Comparison of ENCODE assay signal across 15 cellular contexts in genomic region chr6:16850332-16851022, GRCh38.
A peak's percentile ranks its signal among the peaks of the same experiment; 100 is the strongest.
DNase-seq lines count a peak whose midpoint lies in the region; ATAC-seq and TF ChIP-seq lines count a peak whose summit lies in the region.
"Had no signal": no experiment of that assay in that cellular context is flagged by ENCODE, and none has a peak within 500 bp of the region (broad histone marks: within the 10 kb centered on the region; RNA-seq: fewer than 3 reads in every experiment).

No MANE protein-coding gene starts in this region.

- H3K27me3 Mint-ChIP-seq in nephron (ENCODE audit: low read depth), result no peaks in the 10 kb centered on the region
- H3K27me3 Mint-ChIP-seq in activated CD8-positive, alpha-beta memory T cell treated with anti-CD3 and anti-CD28 coated beads, Interleukin-2, amount 10 ng/mL, durations not matched to agents 7 days and 5 days, result peaks cover 24% of the 10 kb centered on the region

- no peak for TF ChIP-seq EP300 in SK-N-SH (IDR thresholded peaks at IDR 0.05; ENCODE audit: borderline replicate concordance in 1 of 2, low read depth in 1 of 2, low read length in 1 of 2)

- H3K27me3 ChIP-seq in SK-N-SH (ENCODE audit: insufficient read depth) (no peaks in the 10 kb centered on the region), uterus (no peaks in the 10 kb centered on the region)
- H3K27me3 ChIP-seq: gastroesophageal sphincter, vagina had no signal

- TF ChIP-seq POLR2A in uterus (IDR thresholded peaks at IDR 0.05), result no peak

- TF ChIP-seq RAD21 in SK-N-SH (IDR thresholded peaks at IDR 0.05; ENCODE audit: low read length), result no peak

- H4K20me1 ChIP-seq in SK-N-SH (ENCODE audit: insufficient read depth), result no peaks in the 10 kb centered on the region

- ATAC-seq in GM19455 (IDR thresholded peaks at IDR 0.05; ENCODE audit: unreplicated experiment), result no peak
- ATAC-seq in activated CD8-positive, alpha-beta memory T cell treated with anti-CD3 and anti-CD28 coated beads, Interleukin-2, amount 10 ng/mL, durations not matched to agents 7 days and 5 days, result no peak
- ATAC-seq: effector memory CD8-positive, alpha-beta T cell; gastroesophageal sphincter had no signal

- H3K27ac ChIP-seq in SK-N-SH (ENCODE audit: low read depth in 2 of 2, low read length in 1 of 2) (peak overlapping the region; percentile 58 to 89; a peak in 3 of 4 replicates), uterus (no peak overlapping the region)
- H3K27ac ChIP-seq: gastroesophageal sphincter, RWPE1, vagina had no signal

- DNase-seq in CD1c-positive myeloid dendritic cell (ENCODE audit: extremely low spot score) (peak; percentile 47), MV-4-11 (lab: John Stamatoyannopoulos, UW) (peak; percentile 17), SK-N-SH (no peak), uterus (no peak), SW480 (ENCODE audit: low spot score) (no peak)
- no peak for DNase-seq in activated CD8-positive, alpha-beta memory T cell treated with anti-CD3 and anti-CD28 coated beads, Interleukin-2, amount 10 ng/mL, durations not matched to agents 7 days and 5 days
- DNase-seq: activated CD4-positive, alpha-beta memory T cell treated with anti-CD3 and anti-CD28 coated beads for 36 hours; activated effector memory CD4-positive, alpha-beta T cell treated with Interleukin-2 at 50 U/mL for 16 hours; effector memory CD8-positive, alpha-beta T cell; KG1 had no signal

- peaks cover 42% of the 10 kb centered on the region for H3K4me1 Mint-ChIP-seq in nephron
- H3K4me1 Mint-ChIP-seq in activated CD8-positive, alpha-beta memory T cell treated with anti-CD3 and anti-CD28 coated beads, Interleukin-2, amount 10 ng/mL, durations not matched to agents 7 days and 5 days, result peaks cover 41% of the 10 kb centered on the region

- POLR2A ChIA-PET in SK-N-SH (lab: Yijun Ruan, JAX), result no interaction called here

- H3K36me3 Mint-ChIP-seq in nephron (ENCODE audit: low read depth), result no peaks in the 10 kb centered on the region
- no peaks in the 10 kb centered on the region for H3K36me3 Mint-ChIP-seq in activated CD8-positive, alpha-beta memory T cell treated with anti-CD3 and anti-CD28 coated beads, Interleukin-2, amount 10 ng/mL, durations not matched to agents 7 days and 5 days
- H3K36me3 Mint-ChIP-seq: activated CD4-positive, alpha-beta memory T cell treated with anti-CD3 and anti-CD28 coated beads for 36 hours had no signal

- H3K4me3 Mint-ChIP-seq in nephron, result no peak overlapping the region
- H3K4me3 Mint-ChIP-seq in activated CD8-positive, alpha-beta memory T cell treated with anti-CD3 and anti-CD28 coated beads, Interleukin-2, amount 10 ng/mL, durations not matched to agents 7 days and 5 days, result no peak overlapping the region
- H3K4me3 Mint-ChIP-seq: activated CD4-positive, alpha-beta memory T cell treated with anti-CD3 and anti-CD28 coated beads for 36 hours; effector memory CD8-positive, alpha-beta T cell had no signal

- H3F3A ChIP-seq in SK-N-SH (replicated peaks; ENCODE audit: insufficient read depth), result peaks cover 18% of the 10 kb centered on the region

- H3K9me3 Mint-ChIP-seq in nephron, result no peaks in the 10 kb centered on the region
- H3K9me3 Mint-ChIP-seq in activated CD8-positive, alpha-beta memory T cell treated with anti-CD3 and anti-CD28 coated beads, Interleukin-2, amount 10 ng/mL, durations not matched to agents 7 days and 5 days (ENCODE audit: low read depth), result no peaks in the 10 kb centered on the region
- H3K9me3 Mint-ChIP-seq: activated CD4-positive, alpha-beta memory T cell treated with anti-CD3 and anti-CD28 coated beads for 36 hours; effector memory CD8-positive, alpha-beta T cell had no signal

- H3K9ac ChIP-seq in SK-N-SH, result peak overlapping the region; percentile 58; the same call in 1 of the 2 replicates

- H3K79me2 ChIP-seq in SK-N-SH (ENCODE audit: insufficient read depth), result no peaks in the 10 kb centered on the region

- no peak for TF ChIP-seq CTCF in SK-N-SH (IDR thresholded peaks at IDR 0.05)
- TF ChIP-seq CTCF in nephron (IDR thresholded peaks at IDR 0.05; ENCODE audit: unreplicated experiment in 3 of 3), result no peak
- no peak for TF ChIP-seq CTCF in uterus (IDR thresholded peaks at IDR 0.05)

- intact Hi-C loops in uterus (cut with DNase I; ENCODE audit: low total_unique reads), result no loop called here

- 65% methylated on average over 7 of the region's 7 CpGs for WGBS in SK-N-SH (ENCODE audit: low lambda C conversion rate)

- no peaks in the 10 kb centered on the region for H3K9me2 ChIP-seq in SK-N-SH

- no peaks in the 10 kb centered on the region for H3K9me3 ChIP-seq in SK-N-SH
- no peaks in the 10 kb centered on the region for H3K9me3 ChIP-seq in uterus
- H3K9me3 ChIP-seq: gastroesophageal sphincter, vagina had no signal

- peak overlapping the region; percentile 19 to 78 (median 35) for H3K27ac Mint-ChIP-seq in nephron
- H3K27ac Mint-ChIP-seq in activated CD8-positive, alpha-beta memory T cell treated with anti-CD3 and anti-CD28 coated beads, Interleukin-2, amount 10 ng/mL, durations not matched to agents 7 days and 5 days, result no peak overlapping the region
- H3K27ac Mint-ChIP-seq: activated CD4-positive, alpha-beta memory T cell treated with anti-CD3 and anti-CD28 coated beads for 36 hours; effector memory CD8-positive, alpha-beta T cell had no signal

- H3K4me2 ChIP-seq in SK-N-SH, result peak overlapping the region; percentile 62

- no peak overlapping the region for H3K4me3 ChIP-seq in SK-N-SH (ENCODE audit: low read depth in 2 of 2, low read length in 1 of 2)
- H3K4me3 ChIP-seq in uterus, result no peak overlapping the region
- H3K4me3 ChIP-seq: gastroesophageal sphincter, vagina had no signal

- CTCF ChIA-PET in SK-N-SH (lab: Yijun Ruan, JAX), result no interaction called here
- CTCF ChIA-PET in activated CD8-positive, alpha-beta memory T cell treated with anti-CD3 and anti-CD28 coated beads, Interleukin-2, amount 10 ng/mL, durations not matched to agents 7 days and 5 days (lab: Charles Lee), result interaction anchor here (0.7 to 1.9 kb wide), 4 partner anchors 9 to 119 kb away, joined by 3 to 5 read pairs (median 4); no protein-coding TSS in a partner anchor

- H3K36me3 ChIP-seq in SK-N-SH (replicated peaks in 1 of 2; ENCODE audit: control insufficient read depth in 1 of 2, insufficient read depth in 2 of 2, low read length in 1 of 2) (no peaks in the 10 kb centered on the region), uterus (no peaks in the 10 kb centered on the region)
- H3K36me3 ChIP-seq: gastroesophageal sphincter, vagina had no signal

- H3K4me1 ChIP-seq in SK-N-SH (ENCODE audit: control insufficient read depth in 1 of 2, insufficient read depth in 2 of 2, low read depth in 1 of 2, low read length in 1 of 2), result peaks cover 4 to 33% of the 10 kb centered on the region in 2 experiments
- H3K4me1 ChIP-seq in uterus, result no peaks in the 10 kb centered on the region
- H3K4me1 ChIP-seq: gastroesophageal sphincter had no signal

- H2AFZ ChIP-seq in SK-N-SH (ENCODE audit: low read depth), result no peak overlapping the region; the same call in 1 of the 2 replicates

TF ChIP-seq in SK-N-SH, 30 proteins besides CTCF, POLR2A, EP300 and RAD21 (continues in another document):
- TF ChIP-seq IRF3 (IDR thresholded peaks at IDR 0.05; ENCODE audit: low read depth, low read length) (no peak), RCOR1 (IDR thresholded peaks at IDR 0.05; ENCODE audit: low read length) (no peak), NFIC (IDR thresholded peaks at IDR 0.05; ENCODE audit: borderline replicate concordance) (no peak), TAF1 (IDR thresholded peaks at IDR 0.05; ENCODE audit: borderline replicate concordance, low read depth, low read length) (no peak), JUND (IDR thresholded peaks at IDR 0.05) (no peak), MEF2A (IDR thresholded peaks at IDR 0.05; ENCODE audit: borderline replicate concordance, low read depth) (no peak), CHD2 (IDR thresholded peaks at IDR 0.05; ENCODE audit: low read length, partially characterized antibody) (no peak), TCF12 (IDR thresholded peaks at IDR 0.05) (no peak), ELF1 (IDR thresholded peaks at IDR 0.05) (no peak), USF1 (IDR thresholded peaks at IDR 0.05; ENCODE audit: borderline replicate concordance, low read depth) (no peak)

Comparison
In these comparisons a context has a peak if more than half of its experiments do, and no peak if none do; other contexts are left out.
1. DNase-seq: peak in CD1c-positive myeloid dendritic cell (single experiment) and MV-4-11 (single experiment); none in SK-N-SH (single experiment), uterus (0 of 2), SW480 (single experiment) and activated CD8-positive, alpha-beta memory T cell treated with anti-CD3 and anti-CD28 coated beads, Interleukin-2, amount 10 ng/mL, durations not matched to agents 7 days and 5 days (single experiment).
2. H3K27ac ChIP-seq: peak in SK-N-SH (2 of 2); none in uterus (0 of 2).